Comparison of ENCODE assay signal across 18 cellular contexts in genomic region chr12:15842106-15842505, GRCh38. TPM values are rescaled to one million over a fixed set of nuclear protein-coding genes. Genes with fewer than 3 reads are reported as not detected.
DNase-seq lines count a peak whose midpoint lies in the region; ATAC-seq and TF ChIP-seq lines count a peak whose summit lies in the region.
"Had no signal": no experiment of that assay in that cellular context is flagged by ENCODE, and none has a peak within 500 bp of the region (broad histone marks: within the 10 kb centered on the region; RNA-seq: fewer than 3 reads in every experiment).

No MANE protein-coding gene starts in this region.

- H3K27me3 ChIP-seq in fibroblast of lung (ENCODE audit: control insufficient read depth, insufficient read depth, low read length), result no peaks in the 10 kb centered on the region
- H3K27me3 ChIP-seq: adrenal gland, esophagus squamous epithelium had no signal

- no peak for TF ChIP-seq CTCF in fibroblast of lung (conservative IDR thresholded peaks at IDR 0.05 in 1 of 2, IDR thresholded peaks at IDR 0.05 in 1 of 2; ENCODE audit: low read depth in 1 of 2, low read length in 2 of 2)
- no peak for TF ChIP-seq CTCF in lower leg skin (IDR thresholded peaks at IDR 0.05)

- DNase-seq in GM03348 (ENCODE audit: low spot score) (peak; percentile 40), fibroblast of lung (ENCODE audit: low read depth in 2 of 2) (peak; percentile 86 to 92), skeletal muscle cell (ENCODE audit: low read depth) (peak; percentile 91), lower leg skin (ENCODE audit: low spot score in 2 of 2) (no peak)
- no peak for DNase-seq in effector CD8-positive, alpha-beta T cell (lab: John Stamatoyannopoulos, UW)
- DNase-seq: activated CD4-positive, alpha-beta memory T cell treated with anti-CD3 and anti-CD28 coated beads, Interleukin-2, amount 10 ng/mL, durations not matched to agents 7 days and 5 days; activated T-cell treated with anti-CD3 and anti-CD28 coated beads, Interleukin-2, amount 50 U/mL, for 72 hours; adrenal gland; DMS79; esophagus squamous epithelium; lower lobe of right lung; natural killer cell; NCI-H2081; retina; stimulated activated CD4-positive, alpha-beta T cell treated with anti-CD3 and anti-CD28 coated beads, Interleukin-2, amount 100 ng/mL, for 24 hours had no signal

- ATAC-seq in SK-N-SH treated with all-trans-retinoic acid at 6 μM for 48 hours (peak; percentile 50; the same call in 1 of the 3 replicates), GM18870 (IDR thresholded peaks at IDR 0.05; ENCODE audit: unreplicated experiment) (no peak)
- ATAC-seq: activated T-cell treated with anti-CD3 and anti-CD28 coated beads, Interleukin-2, amount 50 U/mL, for 72 hours; GM23338; lower lobe of right lung; natural killer cell had no signal

- H3K79me2 ChIP-seq in fibroblast of lung (ENCODE audit: control insufficient read depth, insufficient read depth, low read length), result no peaks in the 10 kb centered on the region

- H3K4me3 ChIP-seq in fibroblast of lung (replicated peaks in 1 of 4; ENCODE audit: control extremely low read depth in 1 of 4, insufficient read depth in 1 of 4, low read depth in 3 of 4, low read length in 4 of 4) (no peak overlapping the region), skeletal muscle cell (ENCODE audit: low read depth, low read length) (no peak overlapping the region), lower leg skin (ENCODE audit: low read depth, poor library complexity, severe bottlenecking) (no peak overlapping the region)
- H3K4me3 ChIP-seq: adrenal gland, esophagus squamous epithelium, GM23338, lower lobe of right lung had no signal

- H3K4me2 ChIP-seq in fibroblast of lung (ENCODE audit: extremely low read depth, insufficient read depth, low read length), result no peak overlapping the region
- H3K4me2 ChIP-seq: GM23338 had no signal

- no peaks in the 10 kb centered on the region for H3K4me1 ChIP-seq in fibroblast of lung (ENCODE audit: control insufficient read depth, extremely low read depth, insufficient read depth, low read length)
- H3K4me1 ChIP-seq: lower lobe of right lung had no signal

- no peaks in the 10 kb centered on the region for H3K36me3 ChIP-seq in fibroblast of lung (ENCODE audit: control insufficient read depth, insufficient read depth, low read length)
- H3K36me3 ChIP-seq: adrenal gland, esophagus squamous epithelium, lower lobe of right lung had no signal

- WGBS in lower leg skin, 2 donors, result 79 to 90% methylated on average over 3 of the region's 3 CpGs

- H4K20me1 ChIP-seq in fibroblast of lung (ENCODE audit: control insufficient read depth, extremely low read depth, insufficient read depth, low read length), result no peaks in the 10 kb centered on the region

- H3K27ac ChIP-seq in fibroblast of lung (ENCODE audit: insufficient read depth, low read length), result no peak overlapping the region
- H3K27ac ChIP-seq: adrenal gland, esophagus squamous epithelium, lower lobe of right lung had no signal

- no peak for TF ChIP-seq POLR2A in lower leg skin (IDR thresholded peaks at IDR 0.05)

- intact Hi-C loops in lower leg skin (cut with DNase I; ENCODE audit: low total_unique reads), result no loop called here

- no peak overlapping the region for H3K9ac ChIP-seq in fibroblast of lung (ENCODE audit: insufficient read depth, low read length)

- H3K9me3 ChIP-seq in fibroblast of lung (ENCODE audit: control insufficient read depth, insufficient read depth, low read depth, low read length), result no peaks in the 10 kb centered on the region
- H3K9me3 ChIP-seq: adrenal gland, esophagus squamous epithelium, lower lobe of right lung had no signal

- no peak overlapping the region for H2AFZ ChIP-seq in fibroblast of lung (ENCODE audit: low read length)
- H2AFZ ChIP-seq: GM23338 had no signal

TF ChIP-seq in SK-N-SH treated with all-trans-retinoic acid at 6 μM for 48 hours, 23 proteins besides CTCF, POLR2A, EP300 and RAD21:
- TF ChIP-seq OSR1 (CRISPR knock-in tag; IDR thresholded peaks at IDR 0.05) (no peak), ARNTL (CRISPR knock-in tag; IDR thresholded peaks at IDR 0.05; ENCODE audit: borderline replicate concordance, low read depth) (no peak), TSHZ2 (CRISPR knock-in tag; IDR thresholded peaks at IDR 0.05) (no peak), CREB5 (CRISPR knock-in tag; IDR thresholded peaks at IDR 0.05; ENCODE audit: low read depth) (peak; percentile 50; the same call in 1 of the 2 replicates), TCF4 (CRISPR knock-in tag; IDR thresholded peaks at IDR 0.05; ENCODE audit: borderline replicate concordance) (no peak), ISL1 (CRISPR knock-in tag; IDR thresholded peaks at IDR 0.05) (peak; percentile 51; the same call in 1 of the 2 replicates), ZNF8 (CRISPR knock-in tag; IDR thresholded peaks at IDR 0.05) (no peak)

RNA-seq across cellular contexts. Expression of gene STRAP, which starts 40.1 kb away (rescaled TPM):
- total RNA-seq in fibroblast of lung (47.3 and 60.1 TPM in 2 replicates), lower leg skin (10 to 100 TPM; 37.5 to 52.4 (median 46.1) TPM)
- polyA plus RNA-seq in fibroblast of lung, result 212 and 215 TPM in 2 replicates
- polyA plus RNA-seq in fibroblast of lung (2012), result 147 and 171 TPM in 2 replicates
- polyA minus RNA-seq in fibroblast of lung (ENCODE audit: low replicate concordance), result 44.0 and 46.7 TPM in 2 replicates

RNA-seq across cellular contexts. Expression of gene EPS8, which starts 52.9 kb away (rescaled TPM):
- 71.4 and 108 TPM in 2 replicates for total RNA-seq in fibroblast of lung
- polyA plus RNA-seq in fibroblast of lung, result 81.2 and 96.3 TPM in 2 replicates
- polyA plus RNA-seq in fibroblast of lung (2012), result 42.9 and 45.2 TPM in 2 replicates
- polyA minus RNA-seq in fibroblast of lung (ENCODE audit: low replicate concordance), result 22.2 and 31.6 TPM in 2 replicates
- total RNA-seq in lower leg skin, result 10 to 100 TPM; 26.1 to 43.2 (median 32.3) TPM

Comparison
In these comparisons a context has a peak if more than half of its experiments do, and no peak if none do; other contexts are left out.
1. DNase-seq: peak in GM03348 (single experiment), fibroblast of lung (2 of 2) and skeletal muscle cell (single experiment); none in lower leg skin (0 of 2) and effector CD8-positive, alpha-beta T cell (single experiment).